3 cellular contexts compared by ENCODE assay signal in genomic region chr2:39359453-39360038, GRCh38.
TF ChIP-seq lines count a peak whose summit lies in the region.

No MANE protein-coding gene starts in this region.

TF ChIP-seq in HCT116, 20 proteins besides CTCF, POLR2A, EP300 and RAD21:
- TF ChIP-seq JUND (IDR thresholded peaks at IDR 0.05), result no peak
- TF ChIP-seq CBX3 (IDR thresholded peaks at IDR 0.05; ENCODE audit: low read depth), result peak; percentile 28; the same call in 1 of the 2 replicates

TF ChIP-seq in K562, 482 proteins besides CTCF, POLR2A, EP300 and RAD21 (continues in another document):
- TF ChIP-seq ZNF224 (CRISPR knock-in tag; IDR thresholded peaks at IDR 0.05) (no peak), ZNF280A (IDR thresholded peaks at IDR 0.05; ENCODE audit: low read depth, partially characterized antibody) (peak; percentile 89), BCLAF1 (IDR thresholded peaks at IDR 0.05; ENCODE audit: borderline replicate concordance in 1 of 2, control insufficient read depth in 1 of 2, low read depth in 2 of 2, low read length in 1 of 2) (no peak), ZNF75A (CRISPR knock-in tag; IDR thresholded peaks at IDR 0.05) (no peak), NONO (IDR thresholded peaks at IDR 0.05; ENCODE audit: low read depth in 2 of 2, low read length in 1 of 2) (no peak), HIVEP1 (CRISPR knock-in tag; IDR thresholded peaks at IDR 0.05) (no peak), DDX20 (tag; IDR thresholded peaks at IDR 0.05; ENCODE audit: low read depth) (no peak), ZFP36 (IDR thresholded peaks at IDR 0.05; ENCODE audit: low read depth, low read length, partially characterized antibody) (peak; percentile 74), MAFK (IDR thresholded peaks at IDR 0.05; ENCODE audit: low read length) (no peak), KLF16 (IDR thresholded peaks at IDR 0.05) (no peak), CBX5 (IDR thresholded peaks at IDR 0.05; ENCODE audit: borderline replicate concordance, low read depth) (peak; percentile 97), MCM2 (IDR thresholded peaks at IDR 0.05; ENCODE audit: low read depth) (no peak), FOXJ2 (tag; IDR thresholded peaks at IDR 0.05) (no peak), CBX3 (IDR thresholded peaks at IDR 0.05; ENCODE audit: borderline replicate concordance in 1 of 2, low read length in 2 of 2) (peak; percentile 11 to 98), TEAD1 (CRISPR knock-in tag; IDR thresholded peaks at IDR 0.05) (peak in 1 of 2 experiments; percentile 49; a peak in 1 of 4 replicates), GTF2F1 (IDR thresholded peaks at IDR 0.05; ENCODE audit: low read depth, low read length) (no peak), NCOA2 (IDR thresholded peaks at IDR 0.05; ENCODE audit: partially characterized antibody in 2 of 2) (no peak), ZNF316 (IDR thresholded peaks at IDR 0.05) (no peak), ZNF436 (CRISPR knock-in tag; IDR thresholded peaks at IDR 0.05) (no peak), HOMEZ (CRISPR knock-in tag; IDR thresholded peaks at IDR 0.05) (no peak), XRCC3 (IDR thresholded peaks at IDR 0.05) (peak; percentile 72; the same call in 1 of the 2 replicates), CHD2 (IDR thresholded peaks at IDR 0.05; ENCODE audit: low read depth, low read length) (no peak), TRIM24 (IDR thresholded peaks at IDR 0.05) (0 out of 4 replicates have a peak, but pooled peaks of 1 of the 2 experiments have one; percentile 36), CCNT2 (IDR thresholded peaks at IDR 0.05; ENCODE audit: borderline replicate concordance, extremely low read depth, insufficient read length, low read depth, low read length) (no peak)
- TF ChIP-seq, protein P1, sequence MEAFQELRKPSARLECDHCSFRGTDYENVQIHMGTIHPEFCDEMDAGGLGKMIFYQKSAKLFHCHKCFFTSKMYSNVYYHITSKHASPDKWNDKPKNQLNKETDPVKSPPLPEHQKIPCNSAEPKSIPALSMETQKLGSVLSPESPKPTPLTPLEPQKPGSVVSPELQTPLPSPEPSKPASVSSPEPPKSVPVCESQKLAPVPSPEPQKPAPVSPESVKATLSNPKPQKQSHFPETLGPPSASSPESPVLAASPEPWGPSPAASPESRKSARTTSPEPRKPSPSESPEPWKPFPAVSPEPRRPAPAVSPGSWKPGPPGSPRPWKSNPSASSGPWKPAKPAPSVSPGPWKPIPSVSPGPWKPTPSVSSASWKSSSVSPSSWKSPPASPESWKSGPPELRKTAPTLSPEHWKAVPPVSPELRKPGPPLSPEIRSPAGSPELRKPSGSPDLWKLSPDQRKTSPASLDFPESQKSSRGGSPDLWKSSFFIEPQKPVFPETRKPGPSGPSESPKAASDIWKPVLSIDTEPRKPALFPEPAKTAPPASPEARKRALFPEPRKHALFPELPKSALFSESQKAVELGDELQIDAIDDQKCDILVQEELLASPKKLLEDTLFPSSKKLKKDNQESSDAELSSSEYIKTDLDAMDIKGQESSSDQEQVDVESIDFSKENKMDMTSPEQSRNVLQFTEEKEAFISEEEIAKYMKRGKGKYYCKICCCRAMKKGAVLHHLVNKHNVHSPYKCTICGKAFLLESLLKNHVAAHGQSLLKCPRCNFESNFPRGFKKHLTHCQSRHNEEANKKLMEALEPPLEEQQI (IDR thresholded peaks at IDR 0.05), result peak; percentile 48; the same call in 1 of the 2 replicates

TF ChIP-seq in WTC11, 78 proteins besides CTCF, POLR2A, EP300 and RAD21:
- TF ChIP-seq CBFB (CRISPR knock-in tag; IDR thresholded peaks at IDR 0.05; ENCODE audit: low read depth), result no peak
- no peak for TF ChIP-seq MLX (CRISPR knock-in tag; IDR thresholded peaks at IDR 0.05)
- TF ChIP-seq, protein P2, sequence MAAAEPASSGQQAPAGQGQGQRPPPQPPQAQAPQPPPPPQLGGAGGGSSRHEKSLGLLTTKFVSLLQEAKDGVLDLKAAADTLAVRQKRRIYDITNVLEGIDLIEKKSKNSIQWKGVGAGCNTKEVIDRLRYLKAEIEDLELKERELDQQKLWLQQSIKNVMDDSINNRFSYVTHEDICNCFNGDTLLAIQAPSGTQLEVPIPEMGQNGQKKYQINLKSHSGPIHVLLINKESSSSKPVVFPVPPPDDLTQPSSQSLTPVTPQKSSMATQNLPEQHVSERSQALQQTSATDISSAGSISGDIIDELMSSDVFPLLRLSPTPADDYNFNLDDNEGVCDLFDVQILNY (CRISPR knock-in tag; IDR thresholded peaks at IDR 0.05), result no peak
- TF ChIP-seq CREB1 (CRISPR knock-in tag; IDR thresholded peaks at IDR 0.05), result no peak
- no peak for TF ChIP-seq SMAD3 (CRISPR knock-in tag; IDR thresholded peaks at IDR 0.05; ENCODE audit: borderline replicate concordance)
- no peak for TF ChIP-seq GTF2I (CRISPR knock-in tag; conservative IDR thresholded peaks at IDR 0.05)
- no peak for TF ChIP-seq ELF4 (CRISPR knock-in tag; IDR thresholded peaks at IDR 0.05; ENCODE audit: low read depth)
- no peak for TF ChIP-seq ZNF219 (CRISPR knock-in tag; IDR thresholded peaks at IDR 0.05; ENCODE audit: borderline replicate concordance)
- no peak for TF ChIP-seq NR2C2 (CRISPR knock-in tag; IDR thresholded peaks at IDR 0.05)
- TF ChIP-seq FOXP1 (CRISPR knock-in tag; IDR thresholded peaks at IDR 0.05; ENCODE audit: borderline replicate concordance), result no peak
